In the genomic region with DNA sequence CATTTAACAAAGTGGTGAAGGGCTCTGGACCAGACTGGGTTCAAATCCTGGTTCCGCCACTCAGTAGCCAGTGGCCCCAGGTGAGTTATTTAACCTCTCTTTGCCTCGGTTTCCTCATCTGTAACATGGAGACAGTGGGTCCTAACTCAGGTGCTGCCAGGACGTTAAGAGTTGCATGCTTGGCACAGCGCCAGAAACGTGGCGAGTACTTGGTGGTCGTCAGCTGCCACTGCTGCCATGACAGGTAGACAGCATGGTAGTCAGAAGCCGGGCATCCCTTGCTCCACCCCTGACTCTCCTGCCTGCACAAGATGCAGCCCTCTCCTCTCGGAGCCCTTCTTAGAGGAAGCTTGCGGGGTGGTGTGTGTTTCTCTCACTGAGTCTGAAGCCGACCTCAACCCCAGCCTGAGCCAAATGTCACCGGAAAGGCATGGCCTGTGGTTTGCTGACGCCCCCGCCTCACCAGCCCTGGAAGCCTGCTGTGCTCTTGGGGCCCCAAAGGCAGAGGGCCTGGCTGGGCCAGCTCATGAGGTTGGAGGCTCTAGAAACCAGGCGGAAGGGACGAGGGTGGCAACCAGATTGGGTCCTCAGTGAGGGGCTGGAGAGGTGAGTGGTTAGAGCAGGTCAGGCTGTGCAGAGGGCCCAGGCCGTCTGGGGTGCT, we compare ENCODE assay signal across 8 cellular contexts.
DNase-seq lines count a peak whose midpoint lies in the region; ATAC-seq lines count a peak whose summit lies in the region.

No MANE protein-coding gene starts in this region.

- H3K4me1 ChIP-seq in CD4-positive, alpha-beta memory T cell (ENCODE audit: insufficient read depth, low read length), result peaks cover 38% of the 10 kb centered on the region

- H3K27me3 ChIP-seq in CD4-positive, alpha-beta memory T cell (ENCODE audit: insufficient read depth, low read length), result no peaks in the 10 kb centered on the region

- H3K27ac Mint-ChIP-seq in CD4-positive, alpha-beta memory T cell, result peak overlapping the region; percentile 77 to 93 (median 85)
- peak overlapping the region; percentile 61 for H3K27ac Mint-ChIP-seq in activated CD4-positive, alpha-beta memory T cell treated with anti-CD3 and anti-CD28 coated beads, Interleukin-2, amount 10 ng/mL, durations not matched to agents 7 days and 5 days

- H3K4me3 Mint-ChIP-seq in CD4-positive, alpha-beta memory T cell, result peak overlapping the region; percentile 68 to 92 (median 80)
- H3K4me3 Mint-ChIP-seq in activated CD4-positive, alpha-beta memory T cell treated with anti-CD3 and anti-CD28 coated beads, Interleukin-2, amount 10 ng/mL, durations not matched to agents 7 days and 5 days, result peak overlapping the region; percentile 55

- POLR2A ChIA-PET in CD4-positive, alpha-beta memory T cell (lab: Charles Lee; ENCODE audit: partially characterized antibody), result interaction anchor here (0.8 to 2.7 kb wide), 9 partner anchors 19 to 790 kb away, joined by 3 to 26 read pairs (median 4); a partner anchor contains a TSS
- POLR2A ChIA-PET in activated CD4-positive, alpha-beta memory T cell treated with anti-CD3 and anti-CD28 coated beads, Interleukin-2, amount 10 ng/mL, durations not matched to agents 7 days and 5 days (lab: Charles Lee), result interaction anchor here (0.8 to 1.5 kb wide), 8 partner anchors 8 to 589 kb away, joined by 3 to 4 read pairs (median 3); no protein-coding TSS in a partner anchor

- no peaks in the 10 kb centered on the region for H3K9me3 ChIP-seq in CD4-positive, alpha-beta memory T cell (ENCODE audit: control insufficient read depth in 1 of 2, low read length in 2 of 2)

- intact Hi-C loops in CD4-positive, alpha-beta memory T cell (cut with micrococcal nuclease), result loop anchor here (2.0 kb wide), 1 partner anchor 160 kb away; no protein-coding TSS in a partner anchor
- intact Hi-C loops in left ventricle myocardium superior (cut with micrococcal nuclease), result no loop called here

- CTCF ChIA-PET in CD4-positive, alpha-beta memory T cell (lab: Charles Lee; ENCODE audit: partially characterized antibody), result interaction anchor here (1.1 to 2.1 kb wide), 5 partner anchors 160 to 683 kb away, joined by 3 to 6 read pairs (median 5); a partner anchor contains a TSS
- CTCF ChIA-PET in activated CD4-positive, alpha-beta memory T cell treated with anti-CD3 and anti-CD28 coated beads, Interleukin-2, amount 10 ng/mL, durations not matched to agents 7 days and 5 days (lab: Charles Lee), result no interaction called here

- H3K4me3 ChIP-seq in CD4-positive, alpha-beta memory T cell (ENCODE audit: low read length in 2 of 2), result peak overlapping the region; percentile 43 to 49

- H3K9me3 Mint-ChIP-seq in CD4-positive, alpha-beta memory T cell, result peaks cover 0 to 2% (median 0%) of the 10 kb centered on the region in 8 donors
- no peaks in the 10 kb centered on the region for H3K9me3 Mint-ChIP-seq in activated CD4-positive, alpha-beta memory T cell treated with anti-CD3 and anti-CD28 coated beads, Interleukin-2, amount 10 ng/mL, durations not matched to agents 7 days and 5 days

- ATAC-seq in HG03378 (IDR thresholded peaks at IDR 0.05; ENCODE audit: unreplicated experiment) (peak; percentile 44), left ventricle myocardium superior (peak; percentile 39), HG02840 (IDR thresholded peaks at IDR 0.05; ENCODE audit: low FRiP score, unreplicated experiment) (no peak), GM18519 (IDR thresholded peaks at IDR 0.05; ENCODE audit: low FRiP score, unreplicated experiment) (no peak)

- peak; percentile 48 to 76 (median 58) for DNase-seq in CD4-positive, alpha-beta memory T cell
- DNase-seq in activated CD4-positive, alpha-beta memory T cell treated with anti-CD3 and anti-CD28 coated beads, Interleukin-2, amount 10 ng/mL, durations not matched to agents 7 days and 5 days, result peak; percentile 73
- DNase-seq in left ventricle myocardium superior, result peak; percentile 52
- DNase-seq in stimulated activated CD8-positive, alpha-beta memory T cell treated with anti-CD3 and anti-CD28 coated beads, Interleukin-15, amount 100 ng/mL, for 48 hours (ENCODE audit: low read depth in 2 of 2), result peak; percentile 80 to 82
- no peak for DNase-seq in AG20443 (ENCODE audit: low spot score)

- peak overlapping the region; percentile 29 for H3K27ac ChIP-seq in CD4-positive, alpha-beta memory T cell (ENCODE audit: low read depth, low read length)

- no peaks in the 10 kb centered on the region for H3K27me3 Mint-ChIP-seq in CD4-positive, alpha-beta memory T cell
- H3K27me3 Mint-ChIP-seq in activated CD4-positive, alpha-beta memory T cell treated with anti-CD3 and anti-CD28 coated beads, Interleukin-2, amount 10 ng/mL, durations not matched to agents 7 days and 5 days, result peaks cover 19% of the 10 kb centered on the region

- H3K36me3 Mint-ChIP-seq in CD4-positive, alpha-beta memory T cell, result no peaks in the 10 kb centered on the region
- no peaks in the 10 kb centered on the region for H3K36me3 Mint-ChIP-seq in activated CD4-positive, alpha-beta memory T cell treated with anti-CD3 and anti-CD28 coated beads, Interleukin-2, amount 10 ng/mL, durations not matched to agents 7 days and 5 days (ENCODE audit: low read depth)

- peaks cover 38 to 63% (median 45%) of the 10 kb centered on the region in 4 donors for H3K4me1 Mint-ChIP-seq in CD4-positive, alpha-beta memory T cell
- H3K4me1 Mint-ChIP-seq in activated CD4-positive, alpha-beta memory T cell treated with anti-CD3 and anti-CD28 coated beads, Interleukin-2, amount 10 ng/mL, durations not matched to agents 7 days and 5 days, result peaks cover 35% of the 10 kb centered on the region

- no peaks in the 10 kb centered on the region for H3K36me3 ChIP-seq in CD4-positive, alpha-beta memory T cell (ENCODE audit: insufficient read depth, low read length)

Comparison
In these comparisons a context has a peak if more than half of its experiments do, and no peak if none do; other contexts are left out.
1. ATAC-seq: peak in HG03378 (single experiment) and left ventricle myocardium superior (single experiment); none in HG02840 (single experiment) and GM18519 (single experiment).